9 cellular contexts compared by ENCODE assay signal in the genomic region with DNA sequence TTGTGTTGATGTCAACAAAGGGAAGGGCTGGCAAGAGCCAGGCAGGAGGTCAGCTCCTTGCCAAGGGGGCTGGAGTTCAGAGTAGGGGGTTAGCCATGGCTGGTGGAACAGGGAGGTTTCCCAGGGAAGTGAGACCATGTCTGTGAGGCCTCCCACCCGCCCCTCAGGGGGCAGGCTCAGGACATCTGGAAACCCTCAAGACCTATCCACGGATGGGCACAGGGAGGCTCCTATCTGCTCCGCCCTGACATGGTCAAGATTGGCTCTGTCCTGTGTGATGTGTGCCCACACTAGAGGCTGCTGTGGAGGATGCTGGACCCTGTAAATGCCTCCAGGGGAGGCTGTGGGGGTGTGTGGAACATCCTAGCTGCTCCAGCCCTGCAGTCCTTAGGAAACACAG. TPM values are rescaled to one million over a fixed set of nuclear protein-coding genes. Genes with fewer than 3 reads are reported as not detected.
"Had no signal": no experiment of that assay in that cellular context is flagged by ENCODE, and none has a peak within 500 bp of the region (broad histone marks: within the 10 kb centered on the region; RNA-seq: fewer than 3 reads in every experiment).

No MANE protein-coding gene starts in this region.

- DNase-seq: KBM-7, KG1 had no signal

- ATAC-seq: HepG2, K562 had no signal

- H3K4me3 ChIP-seq: K562 had no signal

- H3K36me3 Mint-ChIP-seq: IgD-negative memory B cell had no signal

- H3K4me1 Mint-ChIP-seq: IgD-negative memory B cell had no signal

- H3K27ac ChIP-seq: HL-60 had no signal

- H3K4me3 Mint-ChIP-seq: IgD-negative memory B cell had no signal

RNA-seq across cellular contexts. Expression of gene HSFX2, which starts 44.5 kb away (rescaled TPM):
- total RNA-seq: HT-29, HT1080, IMR-90 had no signal
- polyA plus RNA-seq: HepG2 had no signal

RNA-seq across cellular contexts. Expression of gene MAGEA9B, which starts 52.3 kb away (rescaled TPM):
- total RNA-seq: HT-29, IMR-90 had no signal
- polyA plus RNA-seq: IMR-90 had no signal
